17 cellular contexts compared by ENCODE assay signal in the genomic region with DNA sequence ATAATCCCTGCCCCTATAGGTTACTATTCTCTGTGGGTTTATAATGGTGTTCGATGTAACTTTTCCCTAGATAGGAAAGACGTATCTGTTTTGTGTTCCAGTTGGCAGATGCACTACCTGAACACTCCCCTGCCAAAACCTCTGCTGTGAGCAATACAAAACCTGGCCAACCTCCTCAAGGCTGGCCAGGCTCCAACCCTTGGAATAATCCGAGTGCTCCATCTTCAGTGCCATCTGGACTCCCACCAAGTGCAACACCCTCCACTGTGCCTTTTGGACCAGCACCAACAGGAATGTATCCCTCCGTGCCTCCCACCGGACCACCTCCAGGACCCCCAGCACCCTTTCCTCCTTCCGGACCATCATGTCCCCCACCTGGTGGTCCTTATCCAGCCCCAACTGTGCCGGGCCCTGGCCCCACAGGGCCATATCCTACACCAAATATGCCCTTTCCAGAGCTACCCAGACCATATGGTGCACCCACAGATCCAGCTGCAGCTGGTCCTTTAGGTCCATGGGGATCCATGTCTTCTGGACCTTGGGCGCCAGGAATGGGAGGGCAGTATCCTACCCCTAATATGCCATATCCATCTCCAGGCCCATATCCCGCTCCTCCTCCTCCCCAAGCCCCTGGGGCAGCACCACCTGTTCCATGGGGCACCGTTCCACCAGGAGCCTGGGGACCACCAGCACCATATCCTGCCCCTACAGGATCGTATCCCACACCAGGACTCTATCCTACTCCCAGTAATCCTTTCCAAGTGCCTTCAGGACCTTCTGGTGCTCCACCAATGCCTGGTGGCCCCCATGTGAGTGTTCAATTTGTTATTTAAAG. TPM values are rescaled to one million over a fixed set of nuclear protein-coding genes. Genes with fewer than 3 reads are reported as not detected.
DNase-seq lines count a peak whose midpoint lies in the region; ATAC-seq and TF ChIP-seq lines count a peak whose summit lies in the region.
"Had no signal": no experiment of that assay in that cellular context is flagged by ENCODE, and none has a peak within 500 bp of the region (broad histone marks: within the 10 kb centered on the region; RNA-seq: fewer than 3 reads in every experiment).

No MANE protein-coding gene starts in this region.

- no peak overlapping the region for H3K9ac ChIP-seq in SK-N-SH
- H3K9ac ChIP-seq in subcutaneous abdominal adipose tissue (ENCODE audit: low read length in 5 of 5), result peak overlapping the region in 1 of 5 donors; percentile 2
- no peak overlapping the region for H3K9ac ChIP-seq in neuronal stem cell (ENCODE audit: low read depth, low read length, poor library complexity)

- no peak overlapping the region for H4K8ac ChIP-seq in neuronal stem cell (ENCODE audit: low read depth, low read length)

- H2BK120ac ChIP-seq in neuronal stem cell (ENCODE audit: low read depth, low read length), result no peak overlapping the region

- no peak for TF ChIP-seq EP300 in SK-N-SH (IDR thresholded peaks at IDR 0.05; ENCODE audit: borderline replicate concordance in 1 of 2, low read depth in 1 of 2, low read length in 1 of 2)

- TF ChIP-seq RAD21 in SK-N-SH (IDR thresholded peaks at IDR 0.05; ENCODE audit: low read length), result no peak

- DNase-seq in SK-N-SH (no peak), RWPE2 (ENCODE audit: low spot score) (no peak), left ventricle myocardium superior (peak; percentile 74), T-helper 1 cell (no peak), neuronal stem cell (ENCODE audit: low spot score) (no peak)
- no peak for DNase-seq in activated CD4-positive, CD25-positive, alpha-beta regulatory T cell treated with anti-CD3 and anti-CD28 coated beads, Interleukin-2, amount 50 U/mL, for 72 hours
- DNase-seq: activated CD4-positive, alpha-beta T cell treated with anti-CD3 and anti-CD28 coated beads, Interleukin-2, amount 50 U/mL, for 48 hours; activated naive CD4-positive, alpha-beta T cell treated with anti-CD3 and anti-CD28 coated beads for 36 hours; COR-L47; naive B cell; NCI-H345; T-helper 9 cell had no signal

- TF ChIP-seq CTCF in SK-N-SH (IDR thresholded peaks at IDR 0.05), result no peak
- TF ChIP-seq CTCF in RWPE2 (IDR thresholded peaks at IDR 0.05; ENCODE audit: poor library complexity, severe bottlenecking), result no peak

- H3F3A ChIP-seq in SK-N-SH (replicated peaks; ENCODE audit: insufficient read depth), result peaks cover 28% of the 10 kb centered on the region

- 92% methylated on average over 10 of the region's 11 CpGs for WGBS in SK-N-SH (ENCODE audit: low lambda C conversion rate)
- no CpG with 5 or more reads among the region's 11 CpGs for WGBS in neuronal stem cell (ENCODE audit: extremely low coverage in 2 of 2, insufficient read length in 2 of 2, insufficient replicate concordance in 1 of 2), 2 donors

- H2BK15ac ChIP-seq in neuronal stem cell (ENCODE audit: low read length), result no peak overlapping the region

- peaks cover 7% of the 10 kb centered on the region for H3K79me1 ChIP-seq in neuronal stem cell (ENCODE audit: low read depth, low read length)

- no peak overlapping the region for H3K4ac ChIP-seq in neuronal stem cell (ENCODE audit: low read length)

- H2AFZ ChIP-seq in SK-N-SH (ENCODE audit: low read depth), result no peak overlapping the region
- no peak overlapping the region for H2AFZ ChIP-seq in neuronal stem cell (ENCODE audit: low read length)

- H2BK12ac ChIP-seq in neuronal stem cell (ENCODE audit: low read length), result no peak overlapping the region

- H3K9me3 ChIP-seq in SK-N-SH (no peaks in the 10 kb centered on the region), RWPE2 (ENCODE audit: severe bottlenecking) (no peaks in the 10 kb centered on the region), subcutaneous abdominal adipose tissue (ENCODE audit: control insufficient read depth in 5 of 5, low read length in 5 of 5) (no peaks in the 10 kb centered on the region), neuronal stem cell (replicated peaks in 1 of 2; ENCODE audit: control insufficient read depth in 2 of 2, insufficient read depth in 1 of 2, low read depth in 1 of 2, low read length in 2 of 2) (peaks cover 2 to 21% of the 10 kb centered on the region in 2 donors)

- no peak overlapping the region for H3K14ac ChIP-seq in neuronal stem cell (ENCODE audit: low read length)

- H3K27me3 ChIP-seq in SK-N-SH (ENCODE audit: insufficient read depth) (no peaks in the 10 kb centered on the region), RWPE2 (ENCODE audit: insufficient read depth, poor library complexity, severe bottlenecking) (no peaks in the 10 kb centered on the region), subcutaneous abdominal adipose tissue (ENCODE audit: control insufficient read depth in 5 of 5, insufficient read depth in 4 of 5, low read length in 5 of 5) (no peaks in the 10 kb centered on the region), neuronal stem cell (ENCODE audit: control insufficient read depth in 3 of 3, insufficient read depth in 3 of 3, low read depth in 1 of 3, low read length in 3 of 3) (no peaks in the 10 kb centered on the region)

- H3K36me3 ChIP-seq in SK-N-SH (replicated peaks in 1 of 2; ENCODE audit: control insufficient read depth in 1 of 2, insufficient read depth in 2 of 2, low read length in 1 of 2) (peaks cover 60 to 85% of the 10 kb centered on the region in 2 experiments), RWPE2 (ENCODE audit: low read depth) (peaks cover 89% of the 10 kb centered on the region), subcutaneous abdominal adipose tissue (ENCODE audit: control insufficient read depth in 5 of 5, insufficient read depth in 5 of 5, low read length in 5 of 5) (peaks cover 20 to 47% (median 29%) of the 10 kb centered on the region in 5 donors), neuronal stem cell (replicated peaks in 1 of 2; ENCODE audit: control insufficient read depth in 2 of 2, insufficient read depth in 2 of 2, low read length in 2 of 2) (peaks cover 20 to 97% of the 10 kb centered on the region in 2 donors)

- H3K4me3 ChIP-seq in SK-N-SH (ENCODE audit: low read depth in 2 of 2, low read length in 1 of 2) (no peak overlapping the region), RWPE2 (ENCODE audit: severe bottlenecking) (no peak overlapping the region), subcutaneous abdominal adipose tissue (ENCODE audit: low read depth in 1 of 5, low read length in 5 of 5) (no peak overlapping the region), neuronal stem cell (ENCODE audit: low read length in 2 of 2) (no peak overlapping the region)
- H3K4me3 ChIP-seq: skin epidermis had no signal

- H3K18ac ChIP-seq in neuronal stem cell (ENCODE audit: low read length), result no peak overlapping the region

- no peak overlapping the region for H3K23ac ChIP-seq in neuronal stem cell (ENCODE audit: low read depth, low read length, poor library complexity)

- CTCF ChIA-PET in SK-N-SH (lab: Yijun Ruan, JAX), result interaction anchor here (1.2 to 1.6 kb wide), 3 partner anchors 11 to 498 kb away, joined by 3 to 4 read pairs (median 4); a partner anchor contains a TSS

- no peak overlapping the region for H4K91ac ChIP-seq in neuronal stem cell (ENCODE audit: low read depth, low read length, poor library complexity)

- no peak overlapping the region for H3K27ac ChIP-seq in SK-N-SH (ENCODE audit: low read depth in 2 of 2, low read length in 1 of 2)
- no peak overlapping the region for H3K27ac ChIP-seq in RWPE2 (ENCODE audit: poor library complexity, severe bottlenecking)
- H3K27ac ChIP-seq in subcutaneous abdominal adipose tissue (ENCODE audit: low read depth, low read length), result peak overlapping the region; percentile 21
- H3K27ac ChIP-seq in neuronal stem cell (replicated peaks; ENCODE audit: low read length), result no peak overlapping the region
- H3K27ac ChIP-seq: 22Rv1 had no signal

- intact Hi-C loops in left ventricle myocardium superior (cut with micrococcal nuclease), result no loop called here

- H3K4me2 ChIP-seq in SK-N-SH (no peak overlapping the region), neuronal stem cell (ENCODE audit: insufficient read depth, low read length, poor library complexity, severe bottlenecking) (no peak overlapping the region)

- H4K20me1 ChIP-seq in SK-N-SH (ENCODE audit: insufficient read depth), result peaks cover 72% of the 10 kb centered on the region

- peaks cover 98% of the 10 kb centered on the region for H3K79me2 ChIP-seq in SK-N-SH (ENCODE audit: insufficient read depth)

- POLR2A ChIA-PET in SK-N-SH (lab: Yijun Ruan, JAX), result interaction anchor here (1.3 kb wide), 1 partner anchor 12 kb away, joined by 5 read pairs; a partner anchor contains a TSS

- H3K4me1 ChIP-seq in SK-N-SH (ENCODE audit: control insufficient read depth in 1 of 2, insufficient read depth in 2 of 2, low read depth in 1 of 2, low read length in 1 of 2), result peaks cover 0 to 9% of the 10 kb centered on the region in 2 experiments; a peak in 2 of 4 replicates
- H3K4me1 ChIP-seq in RWPE2 (ENCODE audit: insufficient read depth, poor library complexity, severe bottlenecking), result no peaks in the 10 kb centered on the region
- H3K4me1 ChIP-seq in subcutaneous abdominal adipose tissue (ENCODE audit: control insufficient read depth in 5 of 5, insufficient read depth in 5 of 5, low read length in 5 of 5), result peaks cover 0 to 9% (median 5%) of the 10 kb centered on the region in 5 donors
- H3K4me1 ChIP-seq in neuronal stem cell (ENCODE audit: control insufficient read depth in 2 of 2, insufficient read depth in 1 of 2, low read depth in 1 of 2, low read length in 2 of 2), result no peaks in the 10 kb centered on the region

- no peak overlapping the region for H2BK5ac ChIP-seq in neuronal stem cell (ENCODE audit: low read length)

- ATAC-seq in SK-N-SH treated with all-trans-retinoic acid at 6 μM for 48 hours (peak; percentile 22; the same call in 2 of the 3 replicates), RWPE2 (ENCODE audit: low read depth) (0 out of 3 replicates have a peak, but pooled peaks have one; percentile 24), left ventricle myocardium superior (peak; percentile 91)
- ATAC-seq: Panc1 had no signal

- no peak overlapping the region for H2AK5ac ChIP-seq in neuronal stem cell (ENCODE audit: low read depth, low read length)

- H3K9me2 ChIP-seq in SK-N-SH, result no peaks in the 10 kb centered on the region

RNA-seq across cellular contexts. Expression of a gene that starts 11.3 kb away (rescaled TPM):
- 105 and 129 TPM in 2 replicates for polyA plus RNA-seq in SK-N-SH (2012; rRNA removed)
- polyA plus RNA-seq in SK-N-SH (2012; cell fraction: cytosol; rRNA removed), result 58.3 and 77.1 TPM in 2 replicates
- 74.0 and 90.8 TPM in 2 replicates for polyA plus RNA-seq in SK-N-SH (2012; cell fraction: nucleus; rRNA removed)
- 58.1 TPM for total RNA-seq in left ventricle myocardium superior
- 103 TPM for polyA plus RNA-seq in neuronal stem cell (2013, experiment 1 of 2)
- 108 TPM for polyA plus RNA-seq in neuronal stem cell (2013, experiment 2 of 2)

RNA-seq across cellular contexts. Expression of a gene that starts 35.7 kb away (rescaled TPM):
- 2.2 and 3.2 TPM in 2 replicates for polyA plus RNA-seq in SK-N-SH (2012; rRNA removed)
- polyA plus RNA-seq in SK-N-SH (2012; cell fraction: cytosol; rRNA removed), result 3.5 and 3.9 TPM in 2 replicates
- 2.2 and 5.0 TPM in 2 replicates for polyA plus RNA-seq in SK-N-SH (2012; cell fraction: nucleus; rRNA removed)
- 12.6 TPM for total RNA-seq in left ventricle myocardium superior
- polyA plus RNA-seq in neuronal stem cell (2013, experiment 1 of 2), result 11.3 TPM
- 12.4 TPM for polyA plus RNA-seq in neuronal stem cell (2013, experiment 2 of 2)

RNA-seq across cellular contexts. Expression of a gene that starts 35.8 kb away (rescaled TPM):
- 2.9 and 3.6 TPM in 2 replicates for polyA plus RNA-seq in SK-N-SH (2012; rRNA removed)
- 4.5 and 4.9 TPM in 2 replicates for polyA plus RNA-seq in SK-N-SH (2012; cell fraction: cytosol; rRNA removed)
- 1.4 and 3.0 TPM in 2 replicates for polyA plus RNA-seq in SK-N-SH (2012; cell fraction: nucleus; rRNA removed)
- 1.6 TPM for total RNA-seq in left ventricle myocardium superior
- 30.3 TPM for polyA plus RNA-seq in neuronal stem cell (2013, experiment 1 of 2)
- 31.4 TPM for polyA plus RNA-seq in neuronal stem cell (2013, experiment 2 of 2)

Comparison
In these comparisons a context has a peak if more than half of its experiments do, and no peak if none do; other contexts are left out.
1. ATAC-seq: peak in every context shown above with its lines; median percentile 91 in left ventricle myocardium superior; 24 in RWPE2; 22 in SK-N-SH treated with all-trans-retinoic acid at 6 μM for 48 hours.